Comparison of ENCODE assay signal across 27 cellular contexts in the genomic region with DNA sequence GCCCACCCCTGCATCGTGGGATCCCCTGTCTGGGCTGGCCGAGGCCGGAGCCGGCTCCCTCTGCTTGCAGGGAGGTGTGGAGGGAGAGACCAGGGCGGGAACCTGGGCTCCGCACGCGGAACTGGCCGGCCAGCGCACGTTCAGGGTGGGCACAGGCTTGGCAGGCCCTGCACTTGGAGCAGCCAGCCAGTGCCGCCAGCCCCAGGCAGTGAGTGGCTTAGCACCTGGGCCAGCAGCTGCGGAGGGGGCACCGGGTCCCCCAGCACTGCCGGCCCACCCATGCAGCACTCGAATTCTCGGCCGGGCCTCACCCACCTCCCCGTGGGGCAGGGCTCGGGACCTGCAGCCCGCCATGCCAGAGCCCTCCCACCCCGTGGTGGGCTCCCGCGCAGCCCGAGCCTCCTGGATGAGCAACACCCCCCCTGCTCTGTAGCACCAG.
"Had no signal": no experiment of that assay in that cellular context is flagged by ENCODE, and none has a peak within 500 bp of the region (broad histone marks: within the 10 kb centered on the region; RNA-seq: fewer than 3 reads in every experiment).

No MANE protein-coding gene starts in this region.

- H3K36me3 Mint-ChIP-seq: immature natural killer cell; naive thymus-derived CD4-positive, alpha-beta T cell; neural progenitor cell; stimulated activated effector memory CD8-positive, alpha-beta T cell treated with anti-CD3 and anti-CD28 coated beads, Interleukin-12 subunit alpha, Interleukin-12 subunit beta, amount 100 ng/mL, for 72 hours had no signal

- H3K4me3 ChIP-seq: esophagus squamous epithelium, heart right ventricle, left lung, neural progenitor cell, smooth muscle cell, transverse colon, vagina had no signal

- H3K27me3 Mint-ChIP-seq: effector memory CD8-positive, alpha-beta T cell; naive thymus-derived CD4-positive, alpha-beta T cell; stimulated activated naive CD8-positive, alpha-beta T cell treated with anti-CD3 and anti-CD28 coated beads, Interleukin-15, Interleukin-2, amounts not matched to agents 100 ng/mL and 50 ng/mL, for 24 hours had no signal

- H3K9me3 ChIP-seq: transverse colon, vagina had no signal

- H3K4me1 Mint-ChIP-seq: naive thymus-derived CD4-positive, alpha-beta T cell; nephron; neural progenitor cell; stimulated activated effector memory CD8-positive, alpha-beta T cell treated with anti-CD3 and anti-CD28 coated beads, Interleukin-12 subunit alpha, Interleukin-12 subunit beta, amount 100 ng/mL, for 72 hours had no signal

- DNase-seq: cortex of kidney; effector memory CD8-positive, alpha-beta T cell; erythroblast; esophagus squamous epithelium; foreskin melanocyte; glutamatergic neuron; heart right ventricle; hippocampal formation; immature natural killer cell; islet precursor cell; mammary epithelial cell; mesendoderm; midbrain; naive thymus-derived CD4-positive, alpha-beta T cell; nucleus accumbens; retina; stimulated activated CD4-positive, alpha-beta T cell treated with anti-CD3 and anti-CD28 coated beads, Interleukin-2, amount 100 ng/mL, for 24 hours; stimulated activated CD4-positive, alpha-beta T cell treated with anti-CD3 and anti-CD28 coated beads, Interleukin-4, amount 100 ng/mL, for 24 hours; transverse colon had no signal

- H3K36me3 ChIP-seq: esophagus squamous epithelium, heart right ventricle, left lung, neural progenitor cell, transverse colon, vagina had no signal

- H3K4me3 Mint-ChIP-seq: effector memory CD8-positive, alpha-beta T cell; immature natural killer cell; naive thymus-derived CD4-positive, alpha-beta T cell; nephron; neural progenitor cell; stimulated activated effector memory CD8-positive, alpha-beta T cell treated with anti-CD3 and anti-CD28 coated beads, Interleukin-12 subunit alpha, Interleukin-12 subunit beta, amount 100 ng/mL, for 72 hours; stimulated activated naive CD8-positive, alpha-beta T cell treated with anti-CD3 and anti-CD28 coated beads, Interleukin-15, Interleukin-2, amounts not matched to agents 100 ng/mL and 50 ng/mL, for 24 hours had no signal

- H3K4me1 ChIP-seq: esophagus squamous epithelium, heart right ventricle, left lung, neural progenitor cell, transverse colon, vagina had no signal

- H3K27ac Mint-ChIP-seq: effector memory CD8-positive, alpha-beta T cell; immature natural killer cell; naive thymus-derived CD4-positive, alpha-beta T cell; nephron; neural progenitor cell; stimulated activated effector memory CD8-positive, alpha-beta T cell treated with anti-CD3 and anti-CD28 coated beads, Interleukin-12 subunit alpha, Interleukin-12 subunit beta, amount 100 ng/mL, for 72 hours; stimulated activated naive CD8-positive, alpha-beta T cell treated with anti-CD3 and anti-CD28 coated beads, Interleukin-15, Interleukin-2, amounts not matched to agents 100 ng/mL and 50 ng/mL, for 24 hours had no signal

- H3K27ac ChIP-seq: esophagus squamous epithelium, heart right ventricle, left lung, neural progenitor cell, transverse colon, vagina had no signal

- H3K27me3 ChIP-seq: esophagus squamous epithelium, heart right ventricle, left lung, neural progenitor cell, transverse colon, vagina had no signal

- ATAC-seq: effector memory CD8-positive, alpha-beta T cell; left lung; naive thymus-derived CD4-positive, alpha-beta T cell; sciatic nerve; stimulated activated effector memory CD8-positive, alpha-beta T cell treated with anti-CD3 and anti-CD28 coated beads, Interleukin-12 subunit alpha, Interleukin-12 subunit beta, amount 100 ng/mL, for 72 hours had no signal
